ENCODE assay signal across 1 cellular context in genomic region chr6:33812669-33813068, GRCh38.
TF ChIP-seq lines count a peak whose summit lies in the region.

No MANE protein-coding gene starts in this region.

TF ChIP-seq in K562, 482 proteins besides CTCF, POLR2A, EP300 and RAD21 (continued from another document and continues in another):
- TF ChIP-seq, protein P1, sequence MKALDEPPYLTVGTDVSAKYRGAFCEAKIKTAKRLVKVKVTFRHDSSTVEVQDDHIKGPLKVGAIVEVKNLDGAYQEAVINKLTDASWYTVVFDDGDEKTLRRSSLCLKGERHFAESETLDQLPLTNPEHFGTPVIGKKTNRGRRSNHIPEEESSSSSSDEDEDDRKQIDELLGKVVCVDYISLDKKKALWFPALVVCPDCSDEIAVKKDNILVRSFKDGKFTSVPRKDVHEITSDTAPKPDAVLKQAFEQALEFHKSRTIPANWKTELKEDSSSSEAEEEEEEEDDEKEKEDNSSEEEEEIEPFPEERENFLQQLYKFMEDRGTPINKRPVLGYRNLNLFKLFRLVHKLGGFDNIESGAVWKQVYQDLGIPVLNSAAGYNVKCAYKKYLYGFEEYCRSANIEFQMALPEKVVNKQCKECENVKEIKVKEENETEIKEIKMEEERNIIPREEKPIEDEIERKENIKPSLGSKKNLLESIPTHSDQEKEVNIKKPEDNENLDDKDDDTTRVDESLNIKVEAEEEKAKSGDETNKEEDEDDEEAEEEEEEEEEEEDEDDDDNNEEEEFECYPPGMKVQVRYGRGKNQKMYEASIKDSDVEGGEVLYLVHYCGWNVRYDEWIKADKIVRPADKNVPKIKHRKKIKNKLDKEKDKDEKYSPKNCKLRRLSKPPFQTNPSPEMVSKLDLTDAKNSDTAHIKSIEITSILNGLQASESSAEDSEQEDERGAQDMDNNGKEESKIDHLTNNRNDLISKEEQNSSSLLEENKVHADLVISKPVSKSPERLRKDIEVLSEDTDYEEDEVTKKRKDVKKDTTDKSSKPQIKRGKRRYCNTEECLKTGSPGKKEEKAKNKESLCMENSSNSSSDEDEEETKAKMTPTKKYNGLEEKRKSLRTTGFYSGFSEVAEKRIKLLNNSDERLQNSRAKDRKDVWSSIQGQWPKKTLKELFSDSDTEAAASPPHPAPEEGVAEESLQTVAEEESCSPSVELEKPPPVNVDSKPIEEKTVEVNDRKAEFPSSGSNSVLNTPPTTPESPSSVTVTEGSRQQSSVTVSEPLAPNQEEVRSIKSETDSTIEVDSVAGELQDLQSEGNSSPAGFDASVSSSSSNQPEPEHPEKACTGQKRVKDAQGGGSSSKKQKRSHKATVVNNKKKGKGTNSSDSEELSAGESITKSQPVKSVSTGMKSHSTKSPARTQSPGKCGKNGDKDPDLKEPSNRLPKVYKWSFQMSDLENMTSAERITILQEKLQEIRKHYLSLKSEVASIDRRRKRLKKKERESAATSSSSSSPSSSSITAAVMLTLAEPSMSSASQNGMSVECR (CRISPR knock-in tag; IDR thresholded peaks at IDR 0.05): 0 out of 2 replicates have a peak, but pooled peaks have one; percentile 56
- no peak for TF ChIP-seq HIVEP1 (CRISPR knock-in tag; IDR thresholded peaks at IDR 0.05)
- TF ChIP-seq MTA2 (IDR thresholded peaks at IDR 0.05; ENCODE audit: low read depth): no peak
- peak in 1 of 2 experiments; percentile 37; a peak in 1 of 4 replicates for TF ChIP-seq TEAD1 (CRISPR knock-in tag; IDR thresholded peaks at IDR 0.05)
- TF ChIP-seq MCM2 (IDR thresholded peaks at IDR 0.05; ENCODE audit: low read depth): no peak
- TF ChIP-seq ATF1 (CRISPR knock-in tag; IDR thresholded peaks at IDR 0.05): no peak
- no peak for TF ChIP-seq ATF1 (tag; IDR thresholded peaks at IDR 0.05)
- no peak for TF ChIP-seq POLR3G (IDR thresholded peaks at IDR 0.05; ENCODE audit: extremely low read depth, insufficient read length, insufficient replicate concordance)
- no peak for TF ChIP-seq ZBTB17 (CRISPR knock-in tag; IDR thresholded peaks at IDR 0.05)
- no peak for TF ChIP-seq ARID2 (IDR thresholded peaks at IDR 0.05)
- TF ChIP-seq EP400 (IDR thresholded peaks at IDR 0.05): no peak
- TF ChIP-seq HCFC1 (IDR thresholded peaks at IDR 0.05; ENCODE audit: low read depth, low read length): 0 out of 2 replicates have a peak, but pooled peaks have one; percentile 23
- no peak for TF ChIP-seq U2AF1 (optimal IDR thresholded peaks at IDR 0.05; ENCODE audit: low read depth, low read length)
- no peak for TF ChIP-seq BDP1 (IDR thresholded peaks at IDR 0.05; ENCODE audit: insufficient read depth, insufficient read length)
- TF ChIP-seq, protein P2, sequence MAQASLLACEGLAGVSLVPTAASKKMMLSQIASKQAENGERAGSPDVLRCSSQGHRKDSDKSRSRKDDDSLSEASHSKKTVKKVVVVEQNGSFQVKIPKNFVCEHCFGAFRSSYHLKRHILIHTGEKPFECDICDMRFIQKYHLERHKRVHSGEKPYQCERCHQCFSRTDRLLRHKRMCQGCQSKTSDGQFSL (CRISPR knock-in tag; IDR thresholded peaks at IDR 0.05): peak; percentile 66
- TF ChIP-seq, protein P2 (tag; IDR thresholded peaks at IDR 0.05): no peak
- TF ChIP-seq BCLAF1 (IDR thresholded peaks at IDR 0.05; ENCODE audit: borderline replicate concordance in 1 of 2, control insufficient read depth in 1 of 2, low read depth in 2 of 2, low read length in 1 of 2): no peak
- no peak for TF ChIP-seq HMBOX1 (IDR thresholded peaks at IDR 0.05)
- no peak for TF ChIP-seq MBD2 (IDR thresholded peaks at IDR 0.05; ENCODE audit: borderline replicate concordance, low read depth)
- no peak for TF ChIP-seq PHF21A (IDR thresholded peaks at IDR 0.05; ENCODE audit: borderline replicate concordance, low read depth)
- no peak for TF ChIP-seq ZBTB9 (CRISPR knock-in tag; IDR thresholded peaks at IDR 0.05)
- TF ChIP-seq HLTF (IDR thresholded peaks at IDR 0.05): no peak
- no peak for TF ChIP-seq ZEB2 (IDR thresholded peaks at IDR 0.05)
- no peak for TF ChIP-seq ERF (CRISPR knock-in tag; IDR thresholded peaks at IDR 0.05)
- no peak for TF ChIP-seq FOXM1 (IDR thresholded peaks at IDR 0.05; ENCODE audit: low read depth)
- 0 out of 2 replicates have a peak, but pooled peaks have one; percentile 47 for TF ChIP-seq FOXM1 (CRISPR knock-in tag; IDR thresholded peaks at IDR 0.05; ENCODE audit: low read depth)
- TF ChIP-seq, protein P3, sequence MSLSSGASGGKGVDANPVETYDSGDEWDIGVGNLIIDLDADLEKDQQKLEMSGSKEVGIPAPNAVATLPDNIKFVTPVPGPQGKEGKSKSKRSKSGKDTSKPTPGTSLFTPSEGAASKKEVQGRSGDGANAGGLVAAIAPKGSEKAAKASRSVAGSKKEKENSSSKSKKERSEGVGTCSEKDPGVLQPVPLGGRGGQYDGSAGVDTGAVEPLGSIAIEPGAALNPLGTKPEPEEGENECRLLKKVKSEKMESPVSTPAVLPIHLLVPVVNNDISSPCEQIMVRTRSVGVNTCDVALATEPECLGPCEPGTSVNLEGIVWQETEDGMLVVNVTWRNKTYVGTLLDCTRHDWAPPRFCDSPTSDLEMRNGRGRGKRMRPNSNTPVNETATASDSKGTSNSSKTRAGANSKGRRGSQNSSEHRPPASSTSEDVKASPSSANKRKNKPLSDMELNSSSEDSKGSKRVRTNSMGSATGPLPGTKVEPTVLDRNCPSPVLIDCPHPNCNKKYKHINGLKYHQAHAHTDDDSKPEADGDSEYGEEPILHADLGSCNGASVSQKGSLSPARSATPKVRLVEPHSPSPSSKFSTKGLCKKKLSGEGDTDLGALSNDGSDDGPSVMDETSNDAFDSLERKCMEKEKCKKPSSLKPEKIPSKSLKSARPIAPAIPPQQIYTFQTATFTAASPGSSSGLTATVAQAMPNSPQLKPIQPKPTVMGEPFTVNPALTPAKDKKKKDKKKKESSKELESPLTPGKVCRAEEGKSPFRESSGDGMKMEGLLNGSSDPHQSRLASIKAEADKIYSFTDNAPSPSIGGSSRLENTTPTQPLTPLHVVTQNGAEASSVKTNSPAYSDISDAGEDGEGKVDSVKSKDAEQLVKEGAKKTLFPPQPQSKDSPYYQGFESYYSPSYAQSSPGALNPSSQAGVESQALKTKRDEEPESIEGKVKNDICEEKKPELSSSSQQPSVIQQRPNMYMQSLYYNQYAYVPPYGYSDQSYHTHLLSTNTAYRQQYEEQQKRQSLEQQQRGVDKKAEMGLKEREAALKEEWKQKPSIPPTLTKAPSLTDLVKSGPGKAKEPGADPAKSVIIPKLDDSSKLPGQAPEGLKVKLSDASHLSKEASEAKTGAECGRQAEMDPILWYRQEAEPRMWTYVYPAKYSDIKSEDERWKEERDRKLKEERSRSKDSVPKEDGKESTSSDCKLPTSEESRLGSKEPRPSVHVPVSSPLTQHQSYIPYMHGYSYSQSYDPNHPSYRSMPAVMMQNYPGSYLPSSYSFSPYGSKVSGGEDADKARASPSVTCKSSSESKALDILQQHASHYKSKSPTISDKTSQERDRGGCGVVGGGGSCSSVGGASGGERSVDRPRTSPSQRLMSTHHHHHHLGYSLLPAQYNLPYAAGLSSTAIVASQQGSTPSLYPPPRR (CRISPR knock-in tag; IDR thresholded peaks at IDR 0.05; ENCODE audit: borderline replicate concordance): no peak
- peak in 1 of 2 experiments; percentile 82; a peak in 2 of 4 replicates for TF ChIP-seq MAZ (CRISPR knock-in tag; conservative IDR thresholded peaks at IDR 0.05 in 1 of 2, IDR thresholded peaks at IDR 0.05 in 1 of 2)
- TF ChIP-seq, protein P4, sequence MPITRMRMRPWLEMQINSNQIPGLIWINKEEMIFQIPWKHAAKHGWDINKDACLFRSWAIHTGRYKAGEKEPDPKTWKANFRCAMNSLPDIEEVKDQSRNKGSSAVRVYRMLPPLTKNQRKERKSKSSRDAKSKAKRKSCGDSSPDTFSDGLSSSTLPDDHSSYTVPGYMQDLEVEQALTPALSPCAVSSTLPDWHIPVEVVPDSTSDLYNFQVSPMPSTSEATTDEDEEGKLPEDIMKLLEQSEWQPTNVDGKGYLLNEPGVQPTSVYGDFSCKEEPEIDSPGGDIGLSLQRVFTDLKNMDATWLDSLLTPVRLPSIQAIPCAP (CRISPR knock-in tag; IDR thresholded peaks at IDR 0.05; ENCODE audit: borderline replicate concordance): no peak
- TF ChIP-seq MLLT1 (IDR thresholded peaks at IDR 0.05): no peak
- TF ChIP-seq CBFA2T3 (IDR thresholded peaks at IDR 0.05): no peak
- TF ChIP-seq KDM5B (IDR thresholded peaks at IDR 0.05; ENCODE audit: insufficient replicate concordance, low read depth, low read length): no peak
- TF ChIP-seq RBM22 (IDR thresholded peaks at IDR 0.05; ENCODE audit: low read depth, low read length, poor library complexity, severe bottlenecking): no peak
- TF ChIP-seq BRF2 (IDR thresholded peaks at IDR 0.05; ENCODE audit: borderline replicate concordance, insufficient read depth, insufficient read length): no peak
- TF ChIP-seq TCF3 (CRISPR knock-in tag; IDR thresholded peaks at IDR 0.05): no peak
- TF ChIP-seq SNIP1 (IDR thresholded peaks at IDR 0.05; ENCODE audit: low read depth): no peak
- TF ChIP-seq ZNF511 (CRISPR knock-in tag; IDR thresholded peaks at IDR 0.05): peak; percentile 98
- no peak for TF ChIP-seq NELFE (IDR thresholded peaks at IDR 0.05; ENCODE audit: insufficient read depth, insufficient read length)
- 0 out of 2 replicates have a peak, but pooled peaks have one; percentile 24 for TF ChIP-seq SMAD4 (CRISPR knock-in tag; conservative IDR thresholded peaks at IDR 0.05)
- TF ChIP-seq YY1 (IDR thresholded peaks at IDR 0.05; ENCODE audit: borderline replicate concordance in 1 of 3, control insufficient read depth in 1 of 3, extremely low read depth in 1 of 3, insufficient read depth in 3 of 3, insufficient read length in 1 of 3, insufficient replicate concordance in 2 of 3, low read depth in 1 of 3, low read length in 2 of 3): no peak
- no peak for TF ChIP-seq KAT2B (IDR thresholded peaks at IDR 0.05; ENCODE audit: low read depth, low read length)
- TF ChIP-seq SMARCA4 (IDR thresholded peaks at IDR 0.05): no peak
- TF ChIP-seq ZNF583 (CRISPR knock-in tag; IDR thresholded peaks at IDR 0.05): no peak
- no peak for TF ChIP-seq SAP30 (IDR thresholded peaks at IDR 0.05; ENCODE audit: borderline replicate concordance, insufficient read depth, low read depth, low read length, poor library complexity, severe bottlenecking)
